In genomic region chr5:75051217-75051751, GRCh38 we compare ENCODE assay signal across 8 cellular contexts. TPM values are rescaled to one million over a fixed set of nuclear protein-coding genes. Genes with fewer than 3 reads are reported as not detected.
A peak's percentile ranks its signal among the peaks of the same experiment; 100 is the strongest.
DNase-seq lines count a peak whose midpoint lies in the region; ATAC-seq and TF ChIP-seq lines count a peak whose summit lies in the region.

No MANE protein-coding gene starts in this region.

- no peak for TF ChIP-seq EP300 in gastroesophageal sphincter (IDR thresholded peaks at IDR 0.05)

- H3K27ac ChIP-seq in gastroesophageal sphincter, result peak overlapping the region in 3 of 4 donors; percentile 28 to 97 (median 96)

- 53 to 64% methylated on average over 5 to 7 of the region's 7 CpGs for WGBS in gastroesophageal sphincter (ENCODE audit: low coverage in 1 of 2), 2 donors

- no peak for TF ChIP-seq POLR2A in gastroesophageal sphincter (IDR thresholded peaks at IDR 0.05)

- no peaks in the 10 kb centered on the region for H3K9me3 ChIP-seq in gastroesophageal sphincter

- ATAC-seq in gastroesophageal sphincter (no peak), GM18858 (IDR thresholded peaks at IDR 0.05; ENCODE audit: unreplicated experiment) (no peak), GM18870 (IDR thresholded peaks at IDR 0.05; ENCODE audit: unreplicated experiment) (no peak)

- no peaks in the 10 kb centered on the region for H3K27me3 ChIP-seq in gastroesophageal sphincter

- H3K4me1 ChIP-seq in gastroesophageal sphincter, result peaks cover 0 to 67% (median 11%) of the 10 kb centered on the region in 3 donors

- DNase-seq in LoVo (ENCODE audit: low spot score), result peak; percentile 70
- DNase-seq in activated T-cell treated with anti-CD3 and anti-CD28 coated beads, Interleukin-2, amount 50 U/mL, for 1 hour, result peak; percentile 55
- peak; percentile 25 for DNase-seq in stimulated activated CD4-positive, alpha-beta T cell treated with anti-CD3 and anti-CD28 coated beads, Interleukin-4, amount 100 ng/mL, for 1 hour
- DNase-seq in NCI-H524 (lab: John Stamatoyannopoulos, UW), result no peak
- no peak for DNase-seq in DMS114 treated with DMSO at 0.1 percent for 48 hours (lab: John Stamatoyannopoulos, UW; ENCODE audit: unreplicated experiment)

- H3K36me3 ChIP-seq in gastroesophageal sphincter, result peaks cover 0 to 2% of the 10 kb centered on the region in 2 donors

- peak overlapping the region in 1 of 2 donors; percentile 92 for H3K4me3 ChIP-seq in gastroesophageal sphincter

- no peak for TF ChIP-seq CTCF in gastroesophageal sphincter (IDR thresholded peaks at IDR 0.05)

RNA-seq across cellular contexts. Expression of gene GCNT4, which starts 1.1 kb away (rescaled TPM):
- 10 to 100 TPM in 1 of 4 donors, 1 to 10 TPM in 3; 4.0 to 14.3 (median 6.0) TPM for total RNA-seq in gastroesophageal sphincter

Comparison
In these comparisons a context has a peak if more than half of its experiments do, and no peak if none do; other contexts are left out.
1. DNase-seq: peak in LoVo (single experiment), activated T-cell treated with anti-CD3 and anti-CD28 coated beads, Interleukin-2, amount 50 U/mL, for 1 hour (single experiment) and stimulated activated CD4-positive, alpha-beta T cell treated with anti-CD3 and anti-CD28 coated beads, Interleukin-4, amount 100 ng/mL, for 1 hour (single experiment); none in NCI-H524 (0 of 2) and DMS114 treated with DMSO at 0.1 percent for 48 hours (single experiment).